1 cellular context compared by ENCODE assay signal in the genomic region with DNA sequence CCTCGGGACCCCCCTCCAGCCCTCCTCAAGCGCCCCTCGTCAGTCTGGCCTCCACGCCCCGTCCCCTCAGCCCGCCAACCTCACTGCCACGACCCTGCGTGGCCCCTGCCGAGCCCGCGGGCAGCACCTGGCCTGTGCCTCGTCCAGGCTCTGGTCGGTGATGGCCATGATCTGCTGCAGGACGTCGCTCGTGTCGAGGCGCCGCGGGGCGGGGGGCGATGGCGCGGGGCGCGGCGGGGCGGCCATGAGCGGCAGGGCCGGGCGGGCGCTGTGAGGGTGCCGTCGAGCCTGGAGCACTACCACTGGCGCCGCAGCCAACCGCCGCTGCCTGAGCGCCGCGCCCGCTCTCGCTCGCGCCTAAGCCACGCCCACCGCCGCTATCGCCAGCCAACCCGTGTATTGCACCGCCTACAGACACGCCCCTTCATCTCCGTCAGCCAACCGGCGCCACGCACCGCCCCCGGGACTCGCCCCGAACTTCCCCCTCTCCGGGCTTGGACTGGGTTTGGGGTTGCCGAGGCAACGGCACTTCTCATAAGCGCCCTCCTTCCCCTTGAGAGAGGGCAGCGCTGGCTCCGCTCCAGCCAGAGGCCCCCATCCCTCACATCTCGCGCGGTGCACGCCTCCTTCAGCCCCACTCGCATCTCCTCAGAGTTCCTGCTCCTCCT.
TF ChIP-seq lines count a peak whose summit lies in the region.

Gene PBX4 (minus strand): TSS at position 304 of the 668 bp plus-strand sequence. CDS start 58 bp downstream, at position 246.

TF ChIP-seq in SK-N-SH, 30 proteins besides CTCF, POLR2A, EP300 and RAD21 (continued from another document):
- TF ChIP-seq USF2 (IDR thresholded peaks at IDR 0.05; ENCODE audit: borderline replicate concordance, low read depth, low read length) (no peak), NFIC (IDR thresholded peaks at IDR 0.05; ENCODE audit: borderline replicate concordance) (no peak), FOXM1 (IDR thresholded peaks at IDR 0.05; ENCODE audit: low read depth) (no peak), GATA2 (CRISPR knock-in tag; IDR thresholded peaks at IDR 0.05) (no peak), RFX5 (IDR thresholded peaks at IDR 0.05; ENCODE audit: low read length) (0 out of 2 replicates have a peak, but pooled peaks have one; percentile 29), TAF1 (IDR thresholded peaks at IDR 0.05; ENCODE audit: borderline replicate concordance, low read depth, low read length) (peak; percentile 42; the same call in 1 of the 2 replicates), TCF12 (IDR thresholded peaks at IDR 0.05) (no peak), JUND (IDR thresholded peaks at IDR 0.05) (no peak), ELF1 (IDR thresholded peaks at IDR 0.05) (no peak), EZH2phosphoT487 (IDR thresholded peaks at IDR 0.05; ENCODE audit: borderline replicate concordance, low read depth) (no peak), YY1 (IDR thresholded peaks at IDR 0.05; ENCODE audit: low read depth) (no peak), FOXJ3 (CRISPR knock-in tag; IDR thresholded peaks at IDR 0.05) (no peak), MEF2A (IDR thresholded peaks at IDR 0.05; ENCODE audit: borderline replicate concordance, low read depth) (no peak), NRF1 (IDR thresholded peaks at IDR 0.05; ENCODE audit: low read depth, low read length) (peak; percentile 27; the same call in 1 of the 2 replicates), SIN3A (IDR thresholded peaks at IDR 0.05; ENCODE audit: borderline replicate concordance, low read depth, low read length) (no peak), SMC3 (IDR thresholded peaks at IDR 0.05; ENCODE audit: low read depth, low read length) (no peak), GABPA (IDR thresholded peaks at IDR 0.05; ENCODE audit: low read depth) (no peak)
- TF ChIP-seq, protein P1, sequence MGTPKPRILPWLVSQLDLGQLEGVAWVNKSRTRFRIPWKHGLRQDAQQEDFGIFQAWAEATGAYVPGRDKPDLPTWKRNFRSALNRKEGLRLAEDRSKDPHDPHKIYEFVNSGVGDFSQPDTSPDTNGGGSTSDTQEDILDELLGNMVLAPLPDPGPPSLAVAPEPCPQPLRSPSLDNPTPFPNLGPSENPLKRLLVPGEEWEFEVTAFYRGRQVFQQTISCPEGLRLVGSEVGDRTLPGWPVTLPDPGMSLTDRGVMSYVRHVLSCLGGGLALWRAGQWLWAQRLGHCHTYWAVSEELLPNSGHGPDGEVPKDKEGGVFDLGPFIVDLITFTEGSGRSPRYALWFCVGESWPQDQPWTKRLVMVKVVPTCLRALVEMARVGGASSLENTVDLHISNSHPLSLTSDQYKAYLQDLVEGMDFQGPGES (IDR thresholded peaks at IDR 0.05; ENCODE audit: low read depth, low read length), result no peak
- TF ChIP-seq, protein P2, sequence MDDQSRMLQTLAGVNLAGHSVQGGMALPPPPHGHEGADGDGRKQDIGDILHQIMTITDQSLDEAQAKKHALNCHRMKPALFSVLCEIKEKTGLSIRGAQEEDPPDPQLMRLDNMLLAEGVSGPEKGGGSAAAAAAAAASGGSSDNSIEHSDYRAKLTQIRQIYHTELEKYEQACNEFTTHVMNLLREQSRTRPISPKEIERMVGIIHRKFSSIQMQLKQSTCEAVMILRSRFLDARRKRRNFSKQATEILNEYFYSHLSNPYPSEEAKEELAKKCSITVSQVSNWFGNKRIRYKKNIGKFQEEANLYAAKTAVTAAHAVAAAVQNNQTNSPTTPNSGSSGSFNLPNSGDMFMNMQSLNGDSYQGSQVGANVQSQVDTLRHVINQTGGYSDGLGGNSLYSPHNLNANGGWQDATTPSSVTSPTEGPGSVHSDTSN (IDR thresholded peaks at IDR 0.05), result no peak
- TF ChIP-seq, protein P3, sequence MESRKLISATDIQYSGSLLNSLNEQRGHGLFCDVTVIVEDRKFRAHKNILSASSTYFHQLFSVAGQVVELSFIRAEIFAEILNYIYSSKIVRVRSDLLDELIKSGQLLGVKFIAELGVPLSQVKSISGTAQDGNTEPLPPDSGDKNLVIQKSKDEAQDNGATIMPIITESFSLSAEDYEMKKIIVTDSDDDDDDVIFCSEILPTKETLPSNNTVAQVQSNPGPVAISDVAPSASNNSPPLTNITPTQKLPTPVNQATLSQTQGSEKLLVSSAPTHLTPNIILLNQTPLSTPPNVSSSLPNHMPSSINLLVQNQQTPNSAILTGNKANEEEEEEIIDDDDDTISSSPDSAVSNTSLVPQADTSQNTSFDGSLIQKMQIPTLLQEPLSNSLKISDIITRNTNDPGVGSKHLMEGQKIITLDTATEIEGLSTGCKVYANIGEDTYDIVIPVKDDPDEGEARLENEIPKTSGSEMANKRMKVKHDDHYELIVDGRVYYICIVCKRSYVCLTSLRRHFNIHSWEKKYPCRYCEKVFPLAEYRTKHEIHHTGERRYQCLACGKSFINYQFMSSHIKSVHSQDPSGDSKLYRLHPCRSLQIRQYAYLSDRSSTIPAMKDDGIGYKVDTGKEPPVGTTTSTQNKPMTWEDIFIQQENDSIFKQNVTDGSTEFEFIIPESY (IDR thresholded peaks at IDR 0.05; ENCODE audit: borderline replicate concordance, low read depth), result no peak
